ENCODE assay signal across 8 cellular contexts in genomic region chr17:40818343-40818732, GRCh38. TPM values are rescaled to one million over a fixed set of nuclear protein-coding genes. Genes with fewer than 3 reads are reported as not detected.
DNase-seq lines count a peak whose midpoint lies in the region; ATAC-seq and TF ChIP-seq lines count a peak whose summit lies in the region.

No MANE protein-coding gene starts in this region.

- no peak overlapping the region for H3K23ac ChIP-seq in mesenchymal stem cell (ENCODE audit: low read length in 2 of 2)

- H3K4me3 Mint-ChIP-seq in brain: peak overlapping the region; percentile 86 to 92 (median 92)

- H3K36me3 ChIP-seq in heart left ventricle (peaks cover 0 to 20% (median 9%) of the 10 kb centered on the region in 9 donors), mesenchymal stem cell (ENCODE audit: control insufficient read depth in 1 of 2, insufficient read depth in 2 of 2, low read depth in 1 of 2, low read length in 2 of 2) (peaks cover 10 to 24% of the 10 kb centered on the region in 2 experiments), uterus (no peaks in the 10 kb centered on the region)

- no peak overlapping the region for H2AK5ac ChIP-seq in mesenchymal stem cell (ENCODE audit: low read length, severe bottlenecking)

- peak overlapping the region; percentile 33 for H3K4me2 ChIP-seq in mesenchymal stem cell (ENCODE audit: low read length, poor library complexity, severe bottlenecking)

- peaks cover 30% of the 10 kb centered on the region for H3K36me3 Mint-ChIP-seq in brain

- H3K9me3 Mint-ChIP-seq in brain: no peaks in the 10 kb centered on the region

- no peak overlapping the region for H2AFZ ChIP-seq in mesenchymal stem cell (ENCODE audit: low read depth, low read length)

- H3K4me1 ChIP-seq in heart left ventricle (peaks cover 0 to 31% (median 14%) of the 10 kb centered on the region in 12 donors), mesenchymal stem cell (ENCODE audit: control insufficient read depth, insufficient read depth, low read depth, low read length) (peaks cover 1% of the 10 kb centered on the region), uterus (peaks cover 0 to 6% of the 10 kb centered on the region in 2 donors)

- no peak overlapping the region for H4K8ac ChIP-seq in mesenchymal stem cell (ENCODE audit: low read length)

- H3K4me3 ChIP-seq in heart left ventricle (peak overlapping the region; percentile 52 to 95 (median 66)), mesenchymal stem cell (ENCODE audit: insufficient read depth in 1 of 2, low read depth in 1 of 2, low read length in 2 of 2) (peak overlapping the region; percentile 75 to 90), uterus (peak overlapping the region; percentile 40 to 93)

- TF ChIP-seq CTCF in heart left ventricle (IDR thresholded peaks at IDR 0.05): no peak
- no peak for TF ChIP-seq CTCF in brain (conservative IDR thresholded peaks at IDR 0.05)
- TF ChIP-seq CTCF in uterus (IDR thresholded peaks at IDR 0.05): no peak

- H3K9me3 ChIP-seq in heart left ventricle (no peaks in the 10 kb centered on the region), mesenchymal stem cell (ENCODE audit: control insufficient read depth, low read length) (no peaks in the 10 kb centered on the region), uterus (no peaks in the 10 kb centered on the region)

- no peaks in the 10 kb centered on the region for H3K27me3 ChIP-seq in heart left ventricle
- H3K27me3 ChIP-seq in mesenchymal stem cell (ENCODE audit: control insufficient read depth in 1 of 2, insufficient read depth in 1 of 2, low read length in 2 of 2): no peaks in the 10 kb centered on the region
- H3K27me3 ChIP-seq in uterus: no peaks in the 10 kb centered on the region

- H3K4me1 Mint-ChIP-seq in brain: peaks cover 44% of the 10 kb centered on the region

- peak overlapping the region; percentile 92 for H3K9ac ChIP-seq in mesenchymal stem cell (ENCODE audit: low read length)

- H3K14ac ChIP-seq in mesenchymal stem cell (ENCODE audit: low read length in 2 of 2): no peak overlapping the region

- H2BK120ac ChIP-seq in mesenchymal stem cell (ENCODE audit: low read depth, low read length): no peak overlapping the region

- ATAC-seq in heart left ventricle (no peak), Right ventricle myocardium inferior (no peak), GM21825 (IDR thresholded peaks at IDR 0.05; ENCODE audit: unreplicated experiment) (no peak)

- intact Hi-C loops in heart left ventricle (cut with DNase I) (loop anchor here in 1 of 10 donors (10.0 kb wide), 1 partner anchor 86 kb away; no protein-coding TSS in a partner anchor), Right ventricle myocardium inferior (cut with DNase I) (loop anchor here (5.0 kb wide), 1 partner anchor 39 kb away; no protein-coding TSS in a partner anchor), uterus (cut with DNase I; ENCODE audit: low total_unique reads) (no loop called here)

- H3K27ac ChIP-seq in heart left ventricle: peak overlapping the region; percentile 82 to 97 (median 93)
- H3K27ac ChIP-seq in mesenchymal stem cell (ENCODE audit: low read length, poor library complexity, severe bottlenecking): peak overlapping the region; percentile 89
- H3K27ac ChIP-seq in uterus: peak overlapping the region; percentile 78 to 92

- no peak for TF ChIP-seq POLR2A in heart left ventricle (IDR thresholded peaks at IDR 0.05)
- no peak for TF ChIP-seq POLR2A in uterus (IDR thresholded peaks at IDR 0.05)

- peaks cover 11% of the 10 kb centered on the region for H3K79me1 ChIP-seq in mesenchymal stem cell (replicated peaks; ENCODE audit: low read length, poor library complexity, severe bottlenecking)

- no peak overlapping the region for H3K18ac ChIP-seq in mesenchymal stem cell (ENCODE audit: low read depth in 1 of 2, low read length in 2 of 2)

- DNase-seq in heart left ventricle (no peak), Right ventricle myocardium inferior (ENCODE audit: missing footprints) (no peak), mesenchymal stem cell (no peak), uterus (no peak), NCI-H226 (no peak)
- DNase-seq in activated CD8-positive, alpha-beta memory T cell treated with anti-CD3 and anti-CD28 coated beads, Interleukin-2, amount 50 U/mL, for 48 hours: no peak

- peak overlapping the region; percentile 76 to 97 (median 93) for H3K27ac Mint-ChIP-seq in brain

- H2BK12ac ChIP-seq in mesenchymal stem cell (ENCODE audit: low read length in 2 of 2): no peak overlapping the region

- peak overlapping the region; percentile 80 for H2BK5ac ChIP-seq in mesenchymal stem cell (ENCODE audit: low read depth, low read length, poor library complexity, severe bottlenecking)

- H3K27me3 Mint-ChIP-seq in brain: peaks cover 23% of the 10 kb centered on the region

- no peak overlapping the region for H2BK15ac ChIP-seq in mesenchymal stem cell (ENCODE audit: low read depth, poor library complexity, severe bottlenecking)

- H3K4ac ChIP-seq in mesenchymal stem cell (ENCODE audit: low read depth in 1 of 2, low read length in 2 of 2): no peak overlapping the region

- WGBS in heart left ventricle, 4 donors: 14 to 29% (median 23%) methylated on average over 7 of the region's 7 CpGs
- WGBS in mesenchymal stem cell: 0% methylated on average over 3 of the region's 7 CpGs

- no peak overlapping the region for H4K91ac ChIP-seq in mesenchymal stem cell (ENCODE audit: low read length)

RNA-seq across cellular contexts. Expression of gene KRT10, which starts 4.1 kb away (rescaled TPM):
- total RNA-seq in heart left ventricle: 10 to 100 TPM; 17.6 to 70.8 (median 50.1) TPM
- polyA plus RNA-seq in heart left ventricle: 10 to 100 TPM; 21.9 to 81.9 TPM
- 48.0 TPM for total RNA-seq in Right ventricle myocardium inferior
- polyA plus RNA-seq in brain (ENCODE audit: insufficient read depth, low read depth, low replicate concordance): 26.3 TPM
- polyA plus RNA-seq in mesenchymal stem cell (2013, experiment 1 of 2): 81.8 TPM
- 88.0 TPM for polyA plus RNA-seq in mesenchymal stem cell (2013, experiment 2 of 2)
- 10 to 100 TPM in 2 of 4 donors, 1 to 10 TPM in 1, not detected in 1; 6.9 to 47.1 (median 39.8) TPM for total RNA-seq in uterus

RNA-seq across cellular contexts. Expression of gene KRT28, which starts 18.6 kb away (rescaled TPM):
- total RNA-seq in heart left ventricle (not detected), Right ventricle myocardium inferior (not detected), uterus (not detected)
- polyA plus RNA-seq in heart left ventricle (not detected), brain (ENCODE audit: insufficient read depth, low read depth, low replicate concordance) (not detected)
- not detected for polyA plus RNA-seq in mesenchymal stem cell (2013, experiment 1 of 2)
- polyA plus RNA-seq in mesenchymal stem cell (2013, experiment 2 of 2): not detected

RNA-seq across cellular contexts. Expression of gene KRT27, which starts 36.0 kb away (rescaled TPM):
- total RNA-seq in heart left ventricle (not detected), Right ventricle myocardium inferior (not detected), uterus (not detected)
- polyA plus RNA-seq in heart left ventricle (not detected), brain (ENCODE audit: insufficient read depth, low read depth, low replicate concordance) (not detected)
- polyA plus RNA-seq in mesenchymal stem cell (2013, experiment 1 of 2): not detected
- polyA plus RNA-seq in mesenchymal stem cell (2013, experiment 2 of 2): not detected

RNA-seq across cellular contexts. Expression of gene KRT26, which starts 46.3 kb away (rescaled TPM):
- total RNA-seq in heart left ventricle: not detected
- polyA plus RNA-seq in heart left ventricle: not detected
- total RNA-seq in Right ventricle myocardium inferior: not detected
- polyA plus RNA-seq in brain (ENCODE audit: insufficient read depth, low read depth, low replicate concordance): not detected
- polyA plus RNA-seq in mesenchymal stem cell (2013, experiment 1 of 2): not detected
- not detected for polyA plus RNA-seq in mesenchymal stem cell (2013, experiment 2 of 2)
- total RNA-seq in uterus: not detected

RNA-seq across cellular contexts. Expression of gene KRT12, which starts 48.7 kb away (rescaled TPM):
- not detected for total RNA-seq in heart left ventricle
- not detected for polyA plus RNA-seq in heart left ventricle
- total RNA-seq in Right ventricle myocardium inferior: not detected
- polyA plus RNA-seq in brain (ENCODE audit: insufficient read depth, low read depth, low replicate concordance): not detected
- not detected for polyA plus RNA-seq in mesenchymal stem cell (2013, experiment 1 of 2)
- polyA plus RNA-seq in mesenchymal stem cell (2013, experiment 2 of 2): not detected
- total RNA-seq in uterus: not detected
